In the genomic region with DNA sequence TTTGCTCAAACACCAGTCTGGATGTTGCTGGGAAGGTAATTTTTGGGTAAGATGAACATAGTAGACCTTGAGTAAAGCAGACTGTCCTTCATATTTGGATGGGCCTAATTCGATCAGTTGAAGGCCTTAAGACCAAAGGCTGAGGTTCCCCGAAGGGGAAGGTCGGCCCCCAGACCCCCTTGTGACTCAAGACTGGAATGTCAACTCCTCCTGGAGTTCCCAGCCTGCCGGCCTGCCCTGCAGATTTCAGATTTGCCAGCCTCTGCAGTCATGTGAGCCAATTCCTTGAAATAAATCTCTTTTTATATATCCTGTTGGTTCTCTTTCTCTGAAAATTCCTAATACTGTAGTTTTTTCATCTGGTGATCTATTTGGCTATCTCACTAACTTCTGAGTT, we compare ENCODE assay signal across 21 cellular contexts.
"Had no signal": no experiment of that assay in that cellular context is flagged by ENCODE, and none has a peak within 500 bp of the region (broad histone marks: within the 10 kb centered on the region; RNA-seq: fewer than 3 reads in every experiment).

No MANE protein-coding gene starts in this region.

- ATAC-seq: esophagus mucosa; stimulated activated memory B cell treated with anti-CD40 and anti-IgM and Interleukin-4, amounts not matched to agents 10 μg/mL and 1 μg/mL and 100 μg/mL, for 72 hours had no signal

- H3K4me1 ChIP-seq: adrenal gland, ascending aorta, sigmoid colon, stomach, suprapubic skin, tibial nerve had no signal

- H3K4me1 Mint-ChIP-seq: stimulated activated memory B cell treated with anti-CD40 and anti-IgM and Interleukin-4, amounts not matched to agents 10 μg/mL and 1 μg/mL and 100 μg/mL, for 72 hours had no signal

- H3K36me3 ChIP-seq: adrenal gland, ascending aorta, brain microvascular endothelial cell, sigmoid colon, stomach, suprapubic skin, tibial nerve had no signal

- H3K9me3 Mint-ChIP-seq: activated T-cell treated with anti-CD3 and anti-CD28 coated beads, Interleukin-2, amount 50 U/mL, for 4 hours; stimulated activated memory B cell treated with anti-CD40 and anti-IgM and Interleukin-4, amounts not matched to agents 10 μg/mL and 1 μg/mL and 100 μg/mL, for 72 hours had no signal

- H3K27ac ChIP-seq: adrenal gland, ascending aorta, brain microvascular endothelial cell, sigmoid colon, SK-N-MC, stomach, suprapubic skin, tibial nerve had no signal

- H3K9me3 ChIP-seq: adrenal gland, ascending aorta, sigmoid colon, suprapubic skin had no signal

- DNase-seq: activated CD4-positive, alpha-beta memory T cell treated with anti-CD3 and anti-CD28 coated beads for 36 hours; activated CD4-positive, alpha-beta T cell treated with anti-CD3 and anti-CD28 coated beads for 1 hour; activated naive CD4-positive, alpha-beta T cell treated with Interleukin-2 at 50 U/mL for 16 hours; activated T-cell treated with anti-CD3 and anti-CD28 coated beads, Interleukin-2, amount 50 U/mL, for 4 hours; brain microvascular endothelial cell; caudate nucleus; effector memory CD4-positive, alpha-beta T cell; hippocampal formation; occipital lobe; sigmoid colon; stimulated activated CD4-positive, alpha-beta T cell treated with anti-CD3 and anti-CD28 coated beads, Interleukin-15, amount 100 ng/mL, for 24 hours; stomach had no signal

- H3K36me3 Mint-ChIP-seq: stimulated activated memory B cell treated with anti-CD40 and anti-IgM and Interleukin-4, amounts not matched to agents 10 μg/mL and 1 μg/mL and 100 μg/mL, for 72 hours had no signal

- H3K4me3 ChIP-seq: adrenal gland, ascending aorta, sigmoid colon, SK-N-MC, smooth muscle cell, stomach, suprapubic skin, tibial nerve had no signal

- H3K27me3 Mint-ChIP-seq: activated CD4-positive, alpha-beta memory T cell treated with anti-CD3 and anti-CD28 coated beads for 36 hours; stimulated activated memory B cell treated with anti-CD40 and anti-IgM and Interleukin-4, amounts not matched to agents 10 μg/mL and 1 μg/mL and 100 μg/mL, for 72 hours had no signal

- H3K27ac Mint-ChIP-seq: activated CD4-positive, alpha-beta memory T cell treated with anti-CD3 and anti-CD28 coated beads for 36 hours; stimulated activated memory B cell treated with anti-CD40 and anti-IgM and Interleukin-4, amounts not matched to agents 10 μg/mL and 1 μg/mL and 100 μg/mL, for 72 hours had no signal

- H3K27me3 ChIP-seq: adrenal gland, ascending aorta, brain microvascular endothelial cell, sigmoid colon, stomach, suprapubic skin, tibial nerve had no signal

- H3K4me3 Mint-ChIP-seq: activated CD4-positive, alpha-beta memory T cell treated with anti-CD3 and anti-CD28 coated beads for 36 hours; activated T-cell treated with anti-CD3 and anti-CD28 coated beads, Interleukin-2, amount 50 U/mL, for 4 hours; neural crest cell; stimulated activated memory B cell treated with anti-CD40 and anti-IgM and Interleukin-4, amounts not matched to agents 10 μg/mL and 1 μg/mL and 100 μg/mL, for 72 hours had no signal
